8 cellular contexts compared by ENCODE assay signal in the genomic region with DNA sequence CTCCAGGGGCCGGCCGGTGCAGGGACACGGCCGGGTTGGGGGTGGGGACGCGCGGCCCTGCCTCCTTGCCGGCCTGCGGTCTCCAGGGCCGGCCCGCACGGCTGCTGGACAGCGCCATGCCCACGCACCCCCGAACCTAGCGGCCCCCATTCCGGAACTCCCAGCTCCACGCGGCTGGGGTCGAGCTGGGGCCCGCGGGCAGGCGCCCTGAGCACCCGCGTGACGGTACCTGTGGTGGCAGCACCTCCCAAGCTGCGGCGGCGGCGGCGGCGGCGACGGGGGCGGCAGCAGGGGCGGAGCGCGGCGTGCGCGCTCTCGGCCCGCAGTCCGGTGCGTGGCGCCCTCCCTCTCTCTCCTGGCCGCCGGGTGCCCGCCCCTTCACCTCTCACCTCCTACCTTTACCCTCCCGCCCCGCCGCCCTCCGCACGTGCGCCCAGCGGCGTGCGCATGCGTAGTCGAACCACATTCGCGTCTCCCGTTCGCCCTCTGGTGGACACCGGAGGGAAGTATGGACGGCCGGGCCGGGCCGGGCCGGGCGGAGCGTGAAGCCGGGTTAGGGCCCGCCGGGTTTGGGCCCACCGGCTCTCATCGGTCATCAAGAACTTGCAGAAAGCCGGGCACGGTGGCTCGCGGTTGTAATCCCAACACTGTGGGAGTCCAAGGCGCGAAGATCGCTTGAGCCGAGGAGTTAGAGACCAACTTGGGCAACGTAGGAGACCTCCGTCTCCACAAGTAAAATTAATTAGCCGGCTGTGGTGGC.
DNase-seq lines count a peak whose midpoint lies in the region; ATAC-seq and TF ChIP-seq lines count a peak whose summit lies in the region.

A gene (minus strand): TSS at position 372 of the 760 bp plus-strand sequence. CDS start 32,948 bp downstream, outside the sequence.

- peak within 1 kb of the TSS; percentile 83 for H3K4me3 ChIP-seq in AG10803 (ENCODE audit: low read length)

- TF ChIP-seq CTCF in AG10803 (conservative IDR thresholded peaks at IDR 0.05; ENCODE audit: low read length), result peak; percentile 67

- peak; percentile 89 for ATAC-seq in GM18909 (IDR thresholded peaks at IDR 0.05; ENCODE audit: poor library complexity, unreplicated experiment)
- peak; percentile 91 for ATAC-seq in HG03159 (IDR thresholded peaks at IDR 0.05; ENCODE audit: unreplicated experiment)

- DNase-seq in AG10803 (ENCODE audit: low read depth) (peak; percentile 72), NCI-H446 (lab: John Stamatoyannopoulos, UW) (peak; percentile 27 to 78), islet precursor cell (peak; percentile 94)
- DNase-seq in activated CD4-positive, CD25-positive, alpha-beta regulatory T cell treated with anti-CD3 and anti-CD28 coated beads, Interleukin-2, amount 50 U/mL, for 16 hours (ENCODE audit: low read depth, low spot score), result peak; percentile 93
- DNase-seq in central memory CD4-positive, alpha-beta T cell, result peak; percentile 95
- DNase-seq in stimulated activated CD4-positive, alpha-beta T cell treated with anti-CD3 and anti-CD28 coated beads, Interleukin-12 subunit alpha, Interleukin-12 subunit beta, amount 100 ng/mL, for 4 hours, result peak; percentile 96

Comparison
In these comparisons a context has a peak if more than half of its experiments do, and no peak if none do; other contexts are left out.
1. Peak in every context shown above with its lines: DNase-seq, ATAC-seq and H3K4me3 ChIP-seq.